30 cellular contexts compared by ENCODE assay signal in genomic region chr20:61917459-61917858, GRCh38.
A peak's percentile ranks its signal among the peaks of the same experiment; 100 is the strongest.
DNase-seq lines count a peak whose midpoint lies in the region; ATAC-seq, FAIRE-seq and TF ChIP-seq lines count a peak whose summit lies in the region.
"Had no signal": no experiment of that assay in that cellular context is flagged by ENCODE, and none has a peak within 500 bp of the region (broad histone marks: within the 10 kb centered on the region; RNA-seq: fewer than 3 reads in every experiment).

No MANE protein-coding gene starts in this region.

- H4K8ac ChIP-seq in neuronal stem cell (ENCODE audit: low read depth, low read length) = no peak overlapping the region

- no peak for TF ChIP-seq POLR2A in HCT116 (IDR thresholded peaks at IDR 0.05; ENCODE audit: borderline replicate concordance, extremely low read depth, insufficient read depth, insufficient read length)

- H3K36me3 Mint-ChIP-seq in naive thymus-derived CD4-positive, alpha-beta T cell = no peaks in the 10 kb centered on the region
- H3K36me3 Mint-ChIP-seq: CD14-positive monocyte; CD8-positive, alpha-beta memory T cell had no signal

- H3K9me3 ChIP-seq in right atrium auricular region (no peaks in the 10 kb centered on the region), HCT116 (ENCODE audit: control insufficient read depth in 1 of 2, insufficient read depth in 1 of 2, low read depth in 1 of 2, low read length in 2 of 2) (peaks cover 0 to 5% of the 10 kb centered on the region in 2 experiments; a peak in 2 of 4 replicates), neuronal stem cell (replicated peaks in 1 of 2; ENCODE audit: control insufficient read depth in 2 of 2, insufficient read depth in 1 of 2, low read depth in 1 of 2, low read length in 2 of 2) (peaks cover 0 to 5% of the 10 kb centered on the region in 2 donors)
- H3K9me3 ChIP-seq in naive thymus-derived CD4-positive, alpha-beta T cell (ENCODE audit: control insufficient read depth in 2 of 3, low read length in 3 of 3) = no peaks in the 10 kb centered on the region
- H3K9me3 ChIP-seq: A549, BE2C had no signal

- no peak overlapping the region for H2BK120ac ChIP-seq in neuronal stem cell (ENCODE audit: low read depth, low read length)

- BruUV-seq in HCT116 (replicated peaks; lab: Mats Ljungman, UMichigan) = no TSS peak

- no peak overlapping the region for H3K4me3 ChIP-seq in right atrium auricular region
- H3K4me3 ChIP-seq in HCT116 (replicated peaks in 1 of 2; ENCODE audit: low read depth in 1 of 2, low read length in 2 of 2) = no peak overlapping the region
- H3K4me3 ChIP-seq in neuronal stem cell (ENCODE audit: low read length in 2 of 2) = no peak overlapping the region
- H3K4me3 ChIP-seq in naive thymus-derived CD4-positive, alpha-beta T cell (ENCODE audit: low read length) = no peak overlapping the region
- H3K4me3 ChIP-seq: A549; BLaER1 treated with 17β-estradiol and CSF1 and Interleukin-3, amounts not matched to agents 10 nM and 100 nM; GM12878; GM23248 had no signal

- ATAC-seq in Right ventricle myocardium inferior (no peak), HCT116 (no peak; the same call in 1 of the 2 replicates), GM19023 (IDR thresholded peaks at IDR 0.05; ENCODE audit: unreplicated experiment) (no peak)
- ATAC-seq in naive thymus-derived CD4-positive, alpha-beta T cell = no peak
- ATAC-seq: A549, GM12878 had no signal

- RAD21 ChIA-PET in HCT116 (lab: Charles Lee; ENCODE audit: low non-redundant PET in 1 of 2, low total read pairs in 2 of 2, uncharacterized antibody in 2 of 2, unreplicated experiment in 2 of 2) = no interaction called here

- H4K20me1 ChIP-seq in HCT116 (ENCODE audit: insufficient read depth) = no peaks in the 10 kb centered on the region

- H3K23ac ChIP-seq in neuronal stem cell (ENCODE audit: low read depth, low read length, poor library complexity) = no peak overlapping the region

- H3K4me2 ChIP-seq in HCT116 (ENCODE audit: low read length) = peak overlapping the region; percentile 30; the same call in 1 of the 2 replicates
- no peak overlapping the region for H3K4me2 ChIP-seq in neuronal stem cell (ENCODE audit: insufficient read depth, low read length, poor library complexity, severe bottlenecking)
- H3K4me2 ChIP-seq: A549; BLaER1 treated with 17β-estradiol and CSF1 and Interleukin-3, amounts not matched to agents 10 nM and 100 nM had no signal

- DNase-seq in Right ventricle myocardium inferior (ENCODE audit: missing footprints) = peak; percentile 26
- DNase-seq in right atrium auricular region (ENCODE audit: low spot score) = no peak
- no peak for DNase-seq in HCT116 (ENCODE audit: low read depth, low spot score)
- DNase-seq in HTR-8/SVneo (ENCODE audit: insufficient read length, low spot score) = no peak
- no peak for DNase-seq in neuronal stem cell (ENCODE audit: low spot score)
- DNase-seq in NCI-H1436 (lab: John Stamatoyannopoulos, UW) = no peak
- DNase-seq in naive thymus-derived CD4-positive, alpha-beta T cell = no peak
- DNase-seq: 8988T; ACHN; AML-193; BE2C; CD4-positive, alpha-beta T cell; CD8-positive, alpha-beta memory T cell; DMS 273 treated with DMSO at 0.1 percent for 48 hours; DMS79; EL; GDM1; GM23248; H7; HCEC 1CT; HFFc6 had no signal

- no peak overlapping the region for H3K18ac ChIP-seq in neuronal stem cell (ENCODE audit: low read length)

- H4K91ac ChIP-seq in neuronal stem cell (ENCODE audit: low read depth, low read length, poor library complexity) = no peak overlapping the region

- no peak overlapping the region for H3K27ac ChIP-seq in right atrium auricular region
- H3K27ac ChIP-seq in HCT116 (ENCODE audit: low read depth, low read length) = no peak overlapping the region
- H3K27ac ChIP-seq in neuronal stem cell (replicated peaks; ENCODE audit: low read length) = no peak overlapping the region
- no peak overlapping the region for H3K27ac ChIP-seq in naive thymus-derived CD4-positive, alpha-beta T cell (ENCODE audit: low read depth, low read length)
- H3K27ac ChIP-seq: A549; BLaER1 treated with 17β-estradiol and CSF1 and Interleukin-3, amounts not matched to agents 10 nM and 100 nM; GM23248 had no signal

- no peaks in the 10 kb centered on the region for H3K27me3 ChIP-seq in right atrium auricular region
- H3K27me3 ChIP-seq in HCT116 (ENCODE audit: insufficient read depth, low read length) = peaks cover 4% of the 10 kb centered on the region; the same call in 1 of the 2 replicates
- H3K27me3 ChIP-seq in neuronal stem cell (ENCODE audit: control insufficient read depth in 3 of 3, insufficient read depth in 3 of 3, low read depth in 1 of 3, low read length in 3 of 3) = peaks cover 0 to 5% (median 0%) of the 10 kb centered on the region in 3 experiments
- no peaks in the 10 kb centered on the region for H3K27me3 ChIP-seq in naive thymus-derived CD4-positive, alpha-beta T cell (ENCODE audit: control insufficient read depth in 2 of 2, insufficient read depth in 2 of 2, low read length in 2 of 2)
- H3K27me3 ChIP-seq: BE2C; BLaER1 treated with 17β-estradiol and CSF1 and Interleukin-3, amounts not matched to agents 10 nM and 100 nM had no signal

- H3K4ac ChIP-seq in neuronal stem cell (ENCODE audit: low read length) = no peak overlapping the region

- H3K4me1 Mint-ChIP-seq in naive thymus-derived CD4-positive, alpha-beta T cell = peaks cover 0 to 10% (median 0%) of the 10 kb centered on the region in 7 donors

- H3K9ac ChIP-seq in HCT116 (ENCODE audit: low read length) = no peak overlapping the region
- peak overlapping the region; percentile 56 for H3K9ac ChIP-seq in neuronal stem cell (ENCODE audit: low read depth, low read length, poor library complexity)
- H3K9ac ChIP-seq: BLaER1 treated with 17β-estradiol and CSF1 and Interleukin-3, amounts not matched to agents 10 nM and 100 nM; GM23248 had no signal

- H2AK5ac ChIP-seq in neuronal stem cell (ENCODE audit: low read depth, low read length) = no peak overlapping the region

- peaks cover 0 to 23% (median 6%) of the 10 kb centered on the region in 5 donors for H3K27me3 Mint-ChIP-seq in naive thymus-derived CD4-positive, alpha-beta T cell

- no peak overlapping the region for H2BK5ac ChIP-seq in neuronal stem cell (ENCODE audit: low read length)

- H3K9me3 Mint-ChIP-seq in naive thymus-derived CD4-positive, alpha-beta T cell = no peaks in the 10 kb centered on the region
- H3K9me3 Mint-ChIP-seq: CD4-positive, alpha-beta T cell had no signal

- CTCF ChIA-PET in HCT116 (lab: Charles Lee) = no interaction called here
- CTCF ChIA-PET in naive thymus-derived CD4-positive, alpha-beta T cell (lab: Charles Lee) = no interaction called here

- TF ChIP-seq CTCF in right atrium auricular region (IDR thresholded peaks at IDR 0.05) = no peak
- no peak for TF ChIP-seq CTCF in HCT116 (IDR thresholded peaks at IDR 0.05 in 2 of 3, conservative IDR thresholded peaks at IDR 0.05 in 1 of 3; ENCODE audit: borderline replicate concordance in 1 of 3, insufficient read depth in 1 of 3, low read depth in 2 of 3, low read length in 2 of 3)

- H3K36me3 ChIP-seq in right atrium auricular region (no peaks in the 10 kb centered on the region), HCT116 (ENCODE audit: control insufficient read depth in 1 of 2, insufficient read depth in 2 of 2, low read length in 2 of 2) (no peaks in the 10 kb centered on the region), neuronal stem cell (replicated peaks in 1 of 2; ENCODE audit: control insufficient read depth in 2 of 2, insufficient read depth in 2 of 2, low read length in 2 of 2) (peaks cover 0 to 7% of the 10 kb centered on the region in 2 donors)
- H3K36me3 ChIP-seq in naive thymus-derived CD4-positive, alpha-beta T cell (ENCODE audit: control insufficient read depth in 2 of 3, insufficient read depth in 3 of 3, low read length in 3 of 3) = no peaks in the 10 kb centered on the region
- H3K36me3 ChIP-seq: BE2C; BLaER1 treated with 17β-estradiol and CSF1 and Interleukin-3, amounts not matched to agents 10 nM and 100 nM had no signal

- peaks cover 1% of the 10 kb centered on the region for H3K79me1 ChIP-seq in neuronal stem cell (ENCODE audit: low read depth, low read length)

- H3K9me2 ChIP-seq in HCT116 (ENCODE audit: insufficient read depth) = no peaks in the 10 kb centered on the region

- H3K14ac ChIP-seq in neuronal stem cell (ENCODE audit: low read length) = no peak overlapping the region

- POLR2A ChIA-PET in HCT116 (lab: Charles Lee) = no interaction called here
- POLR2A ChIA-PET in naive thymus-derived CD4-positive, alpha-beta T cell (lab: Charles Lee) = no interaction called here

- H3K4me3 Mint-ChIP-seq in naive thymus-derived CD4-positive, alpha-beta T cell = no peak overlapping the region
- H3K4me3 Mint-ChIP-seq: CD14-positive monocyte; CD4-positive, alpha-beta T cell; CD8-positive, alpha-beta memory T cell; HFFc6 had no signal

- no peak overlapping the region for H3K27ac Mint-ChIP-seq in naive thymus-derived CD4-positive, alpha-beta T cell
- H3K27ac Mint-ChIP-seq: CD4-positive, alpha-beta T cell; CD8-positive, alpha-beta memory T cell; HFFc6 had no signal

- H3K4me1 ChIP-seq in right atrium auricular region (no peaks in the 10 kb centered on the region), HCT116 (ENCODE audit: control insufficient read depth in 1 of 2, insufficient read depth in 2 of 2, low read length in 2 of 2) (peaks cover 5 to 7% of the 10 kb centered on the region in 2 experiments; a peak in 3 of 4 replicates), neuronal stem cell (ENCODE audit: control insufficient read depth in 2 of 2, insufficient read depth in 1 of 2, low read depth in 1 of 2, low read length in 2 of 2) (peaks cover 0 to 1% of the 10 kb centered on the region in 2 donors)
- H3K4me1 ChIP-seq in naive thymus-derived CD4-positive, alpha-beta T cell (ENCODE audit: control insufficient read depth in 2 of 2, insufficient read depth in 2 of 2, low read length in 2 of 2) = no peaks in the 10 kb centered on the region
- H3K4me1 ChIP-seq: A549, BE2C had no signal

- intact Hi-C loops in Right ventricle myocardium inferior (cut with DNase I) = no loop called here
- intact Hi-C loops in HCT116 (cut with micrococcal nuclease) = no loop called here
- intact Hi-C loops in naive thymus-derived CD4-positive, alpha-beta T cell (cut with micrococcal nuclease) = no loop called here

- H2AFZ ChIP-seq in HCT116 (ENCODE audit: low read depth, low read length, poor library complexity, severe bottlenecking) (no peak overlapping the region), neuronal stem cell (ENCODE audit: low read length) (no peak overlapping the region)
- H2AFZ ChIP-seq: GM23248 had no signal

- TF ChIP-seq RAD21 in HCT116 (IDR thresholded peaks at IDR 0.05; ENCODE audit: low read depth) = no peak

- no peak overlapping the region for H2BK12ac ChIP-seq in neuronal stem cell (ENCODE audit: low read length)

- H2BK15ac ChIP-seq in neuronal stem cell (ENCODE audit: low read length) = no peak overlapping the region

- WGBS in neuronal stem cell (ENCODE audit: extremely low coverage in 2 of 2, insufficient read length in 2 of 2, insufficient replicate concordance in 1 of 2), 2 donors = no CpG with 5 or more reads among the region's 11 CpGs

- no peaks in the 10 kb centered on the region for H3K79me2 ChIP-seq in HCT116 (ENCODE audit: insufficient read depth, low read length)

- peak; percentile 46 for FAIRE-seq in HTR-8/SVneo (lab: Jason Lieb, UNC)
- FAIRE-seq: A549, D721Med, GM12878, GM18507, GM19239, H1 had no signal

TF ChIP-seq in HCT116, 20 proteins besides CTCF, POLR2A, EP300 and RAD21 (continues in another document):
- TF ChIP-seq SIN3A (IDR thresholded peaks at IDR 0.05; ENCODE audit: low read depth) (no peak), YY1 (IDR thresholded peaks at IDR 0.05; ENCODE audit: extremely low read depth, insufficient replicate concordance, low read depth, low read length) (no peak)
